In the genomic region with DNA sequence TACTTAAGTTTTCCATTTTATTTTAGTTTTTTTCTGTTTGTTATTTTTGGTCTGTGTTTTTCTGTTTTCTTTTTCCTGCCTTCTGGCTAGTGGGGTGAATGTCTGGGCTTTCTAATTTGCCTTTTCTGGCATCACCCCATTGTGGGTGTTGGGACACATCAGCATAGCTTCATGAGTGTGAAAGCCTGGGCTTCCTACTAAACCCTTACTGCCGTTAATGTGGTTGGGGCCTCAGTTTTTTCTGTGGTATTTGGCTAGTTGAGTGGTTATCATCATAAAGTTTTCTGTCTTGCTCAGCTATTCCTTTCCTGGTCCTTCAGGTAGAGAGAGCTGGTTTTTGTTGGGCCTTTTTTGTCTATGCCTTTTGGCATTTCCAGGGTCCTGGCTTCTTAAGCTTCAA, we compare ENCODE assay signal across 7 cellular contexts. TPM values are rescaled to one million over a fixed set of nuclear protein-coding genes. Genes with fewer than 3 reads are reported as not detected.
"Had no signal": no experiment of that assay in that cellular context is flagged by ENCODE, and none has a peak within 500 bp of the region (broad histone marks: within the 10 kb centered on the region; RNA-seq: fewer than 3 reads in every experiment).

No MANE protein-coding gene starts in this region.

- H3K4me2 ChIP-seq: GM23338 had no signal

- H3K27ac Mint-ChIP-seq: GM23338, H9 had no signal

- H2AFZ ChIP-seq: GM23338 had no signal

- H3K4me1 Mint-ChIP-seq: GM23338, H9 had no signal

- H3K4me3 ChIP-seq: GM23338 had no signal

- DNase-seq: H9, HCEC 1CT, IMR-90, KBM-7 had no signal

- H3K4me3 Mint-ChIP-seq: GM23338, H9 had no signal

RNA-seq across cellular contexts. Expression of a gene that starts 21.4 kb away (rescaled TPM):
- total RNA-seq: H1, HT-29, IMR-90 had no signal

RNA-seq across cellular contexts. Expression of a gene that starts 35.1 kb away (rescaled TPM):
- total RNA-seq: GM23338, H9, HT-29, IMR-90 had no signal
